In the genomic region with DNA sequence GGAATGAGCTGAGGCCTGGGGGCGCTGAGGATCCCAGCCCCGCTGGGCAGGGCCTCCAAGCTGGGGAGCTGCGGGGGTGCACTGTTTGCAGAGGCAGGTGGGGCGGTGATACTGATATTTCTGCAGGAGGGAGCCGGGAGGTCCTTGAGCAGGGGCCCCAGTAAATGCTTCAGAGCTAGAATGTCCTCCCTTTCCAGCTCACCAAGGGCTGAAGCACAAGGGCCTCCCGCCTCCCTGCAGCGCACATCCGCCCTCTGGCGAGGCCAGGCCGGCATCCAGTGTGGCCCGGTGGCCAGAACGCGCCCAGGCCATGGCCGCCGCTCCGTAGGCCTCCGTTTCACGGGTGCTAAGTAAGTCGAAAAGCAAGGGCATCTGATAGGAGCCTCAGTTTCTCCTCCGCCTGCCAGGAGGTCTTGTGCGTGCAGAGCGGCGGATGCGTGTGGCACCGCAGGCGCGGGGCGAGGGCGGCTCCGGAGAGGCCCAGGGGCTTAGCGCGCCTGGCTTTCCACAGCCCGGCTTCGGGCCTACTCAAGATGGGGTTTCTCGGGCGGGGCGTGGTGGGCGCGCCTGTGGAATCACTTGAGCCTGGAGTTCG, we compare ENCODE assay signal across 19 cellular contexts. TPM values are rescaled to one million over a fixed set of nuclear protein-coding genes. Genes with fewer than 3 reads are reported as not detected.
DNase-seq lines count a peak whose midpoint lies in the region; ATAC-seq, FAIRE-seq and TF ChIP-seq lines count a peak whose summit lies in the region.
"Had no signal": no experiment of that assay in that cellular context is flagged by ENCODE, and none has a peak within 500 bp of the region (broad histone marks: within the 10 kb centered on the region; RNA-seq: fewer than 3 reads in every experiment).

No MANE protein-coding gene starts in this region.

- H4K20me1 ChIP-seq in GM23338 (replicated peaks; ENCODE audit: insufficient read depth): no peaks in the 10 kb centered on the region

- H3K36me3 ChIP-seq in GM23338 (ENCODE audit: insufficient read depth) (no peaks in the 10 kb centered on the region), HUES6 (ENCODE audit: control insufficient read depth, insufficient read depth, low read length) (no peaks in the 10 kb centered on the region), endodermal cell (ENCODE audit: control insufficient read depth, insufficient read depth, low read length) (no peaks in the 10 kb centered on the region), left ventricle myocardium inferior (no peaks in the 10 kb centered on the region)

- H3K4me2 ChIP-seq in GM23338: no peak overlapping the region
- H3K4me2 ChIP-seq: A549 had no signal

- peaks cover 26% of the 10 kb centered on the region for H3K4me1 Mint-ChIP-seq in GM23338
- peaks cover 46% of the 10 kb centered on the region for H3K4me1 Mint-ChIP-seq in endodermal cell
- peaks cover 4% of the 10 kb centered on the region for H3K4me1 Mint-ChIP-seq in progenitor cell of endocrine pancreas (ENCODE audit: low read depth)
- H3K4me1 Mint-ChIP-seq: CD4-positive, alpha-beta memory T cell had no signal

- intact Hi-C loops in left ventricle myocardium inferior (cut with micrococcal nuclease): no loop called here

- H3K27ac ChIP-seq in GM23338 (ENCODE audit: low read depth): no peak overlapping the region
- 0 out of 2 replicates have a peak overlapping the region, but pooled peaks have one; percentile 44 for H3K27ac ChIP-seq in HUES6 (ENCODE audit: low read depth, low read length)
- no peak overlapping the region for H3K27ac ChIP-seq in endodermal cell (ENCODE audit: low read depth, low read length)
- no peak overlapping the region for H3K27ac ChIP-seq in left ventricle myocardium inferior (replicated peaks)
- H3K27ac ChIP-seq: A549 had no signal

- DNase-seq in GM23338 (ENCODE audit: low spot score) (peak; percentile 34), endodermal cell (peak; percentile 59), progenitor cell of endocrine pancreas (ENCODE audit: low spot score, unreplicated experiment) (no peak), RCC 7860 (ENCODE audit: low spot score) (no peak), SKM-1 treated with dmso at 0.1 percent for 144 hours (lab: John Stamatoyannopoulos, UW; ENCODE audit: unreplicated experiment) (no peak), NCI-H226 (no peak), left ventricle myocardium inferior (no peak)
- DNase-seq: 8988T; ACHN; C1 segment of cervical spinal cord; CD4-positive, alpha-beta memory T cell; COR-L47; DMS153; DND-41; HCEC 1CT had no signal

- ATAC-seq in GM23338: peak; percentile 69
- ATAC-seq: A549 had no signal

- H3K27me3 Mint-ChIP-seq in GM23338 (ENCODE audit: insufficient read depth, low read depth, poor library complexity) (no peaks in the 10 kb centered on the region), endodermal cell (ENCODE audit: insufficient read depth) (no peaks in the 10 kb centered on the region), progenitor cell of endocrine pancreas (no peaks in the 10 kb centered on the region)

- H3K4me3 ChIP-seq in GM23338 (no peak overlapping the region), HUES6 (ENCODE audit: low read depth, low read length) (no peak overlapping the region), endodermal cell (ENCODE audit: low read length) (no peak overlapping the region), left ventricle myocardium inferior (no peak overlapping the region)
- H3K4me3 ChIP-seq: A549 had no signal

- H3K9ac ChIP-seq in HUES6 (ENCODE audit: low read length) (no peak overlapping the region), endodermal cell (ENCODE audit: extremely low read depth, low read length, poor library complexity, severe bottlenecking) (no peak overlapping the region)

- no peaks in the 10 kb centered on the region for H3K9me2 ChIP-seq in GM23338 (ENCODE audit: insufficient read depth)

- H3K79me2 ChIP-seq in GM23338 (replicated peaks; ENCODE audit: insufficient read depth): no peaks in the 10 kb centered on the region

- H3K4me1 ChIP-seq in GM23338 (ENCODE audit: insufficient read depth) (peaks cover 18% of the 10 kb centered on the region; the same call in 1 of the 2 replicates), HUES6 (ENCODE audit: control insufficient read depth, insufficient read depth, low read length) (peaks cover 27% of the 10 kb centered on the region), endodermal cell (ENCODE audit: control insufficient read depth, insufficient read depth, low read length) (peaks cover 6% of the 10 kb centered on the region), left ventricle myocardium inferior (no peaks in the 10 kb centered on the region)
- H3K4me1 ChIP-seq: A549 had no signal

- WGBS in endodermal cell (ENCODE audit: insufficient coverage in 1 of 2, insufficient read length in 1 of 2), 2 experiments: 95 to 96% methylated on average over 21 to 40 of the region's 40 CpGs

- no peak overlapping the region for H2AFZ ChIP-seq in GM23338

- FAIRE-seq in RCC 7860 (lab: Jason Lieb, UNC): no peak
- FAIRE-seq: A549, G401.6, GM12892 had no signal

- H3K36me3 Mint-ChIP-seq in GM23338 (ENCODE audit: low read depth): no peaks in the 10 kb centered on the region
- H3K36me3 Mint-ChIP-seq in endodermal cell (ENCODE audit: low read depth): peaks cover 9% of the 10 kb centered on the region
- H3K36me3 Mint-ChIP-seq in progenitor cell of endocrine pancreas (ENCODE audit: insufficient read depth): no peaks in the 10 kb centered on the region
- H3K36me3 Mint-ChIP-seq: CD4-positive, alpha-beta memory T cell had no signal

- H3K9me3 Mint-ChIP-seq in GM23338: no peaks in the 10 kb centered on the region; the same call in 2 of the 3 replicates
- H3K9me3 Mint-ChIP-seq in endodermal cell: no peaks in the 10 kb centered on the region
- no peaks in the 10 kb centered on the region for H3K9me3 Mint-ChIP-seq in progenitor cell of endocrine pancreas (ENCODE audit: low read depth)

- H3K27me3 ChIP-seq in GM23338 (ENCODE audit: insufficient read depth) (no peaks in the 10 kb centered on the region), HUES6 (ENCODE audit: control insufficient read depth, insufficient read depth, low read length) (no peaks in the 10 kb centered on the region), endodermal cell (ENCODE audit: control insufficient read depth, insufficient read depth, low read length, poor library complexity, severe bottlenecking) (no peaks in the 10 kb centered on the region), left ventricle myocardium inferior (ENCODE audit: low read depth) (no peaks in the 10 kb centered on the region)

- H3K4me3 Mint-ChIP-seq in GM23338 (no peak overlapping the region), endodermal cell (no peak overlapping the region), progenitor cell of endocrine pancreas (ENCODE audit: low read depth) (no peak overlapping the region)
- H3K4me3 Mint-ChIP-seq: CD4-positive, alpha-beta memory T cell had no signal

- H3K9me3 ChIP-seq in HUES6 (ENCODE audit: control insufficient read depth, insufficient read depth, low read depth, low read length): no peaks in the 10 kb centered on the region
- peaks cover 17% of the 10 kb centered on the region for H3K9me3 ChIP-seq in endodermal cell (ENCODE audit: control insufficient read depth, low read length)
- H3K9me3 ChIP-seq in left ventricle myocardium inferior (replicated peaks): peaks cover 7% of the 10 kb centered on the region
- H3K9me3 ChIP-seq: A549 had no signal

- H3F3A ChIP-seq in GM23338 (replicated peaks; ENCODE audit: low read depth): no peaks in the 10 kb centered on the region; the same call in 1 of the 2 replicates

- H3K27ac Mint-ChIP-seq in GM23338: 0 out of 2 replicates have a peak overlapping the region, but pooled peaks have one; percentile 36
- H3K27ac Mint-ChIP-seq in endodermal cell: peak overlapping the region; percentile 28
- peak overlapping the region; percentile 25 for H3K27ac Mint-ChIP-seq in progenitor cell of endocrine pancreas
- H3K27ac Mint-ChIP-seq: CD4-positive, alpha-beta memory T cell had no signal

- peak in 1 of 2 experiments; percentile 39; a peak in 1 of 4 replicates for TF ChIP-seq CTCF in GM23338 (conservative IDR thresholded peaks at IDR 0.05; ENCODE audit: low read depth in 2 of 2)
- no peak for TF ChIP-seq CTCF in endodermal cell (conservative IDR thresholded peaks at IDR 0.05)
- TF ChIP-seq CTCF in progenitor cell of endocrine pancreas (IDR thresholded peaks at IDR 0.05; ENCODE audit: unreplicated experiment): no peak
- TF ChIP-seq CTCF in left ventricle myocardium inferior (IDR thresholded peaks at IDR 0.05; ENCODE audit: borderline replicate concordance): no peak

TF ChIP-seq in GM23338, 12 proteins besides CTCF, POLR2A, EP300 and RAD21 (continues in another document):
- TF ChIP-seq JUNB (IDR thresholded peaks at IDR 0.05; ENCODE audit: unreplicated experiment) (no peak), ZNF114 (CRISPR knock-in tag; IDR thresholded peaks at IDR 0.05) (no peak), EZH2 (IDR thresholded peaks at IDR 0.05; ENCODE audit: low read depth, unreplicated experiment) (no peak), POLR2AphosphoS5 (IDR thresholded peaks at IDR 0.05; ENCODE audit: low read depth) (no peak)
- TF ChIP-seq, protein P1, sequence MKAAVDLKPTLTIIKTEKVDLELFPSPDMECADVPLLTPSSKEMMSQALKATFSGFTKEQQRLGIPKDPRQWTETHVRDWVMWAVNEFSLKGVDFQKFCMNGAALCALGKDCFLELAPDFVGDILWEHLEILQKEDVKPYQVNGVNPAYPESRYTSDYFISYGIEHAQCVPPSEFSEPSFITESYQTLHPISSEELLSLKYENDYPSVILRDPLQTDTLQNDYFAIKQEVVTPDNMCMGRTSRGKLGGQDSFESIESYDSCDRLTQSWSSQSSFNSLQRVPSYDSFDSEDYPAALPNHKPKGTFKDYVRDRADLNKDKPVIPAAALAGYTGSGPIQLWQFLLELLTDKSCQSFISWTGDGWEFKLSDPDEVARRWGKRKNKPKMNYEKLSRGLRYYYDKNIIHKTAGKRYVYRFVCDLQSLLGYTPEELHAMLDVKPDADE (IDR thresholded peaks at IDR 0.05): no peak

RNA-seq across cellular contexts. Expression of a gene that starts 29.5 kb away (rescaled TPM):
- 47.4 and 52.1 TPM in 2 replicates for total RNA-seq in GM23338 (2014; rRNA removed; shearing (Covaris generic))
- polyA plus RNA-seq in GM23338 (2016; fragmentation: Nextera tagmentation; extraction: Ambion mirVana): 38.5 and 41.8 TPM in 2 replicates
- total RNA-seq in endodermal cell: 10 to 100 TPM; 35.3 to 35.8 TPM
- 37.6 TPM for polyA plus RNA-seq in endodermal cell (2013, experiment 1 of 2)
- polyA plus RNA-seq in endodermal cell (2013, experiment 2 of 2): 35.4 TPM
- 48.0 and 48.3 TPM in 2 replicates for total RNA-seq in progenitor cell of endocrine pancreas
- 30.4 TPM for total RNA-seq in left ventricle myocardium inferior

Comparison
In these comparisons a context has a peak if more than half of its experiments do, and no peak if none do; other contexts are left out.
1. DNase-seq: peak in GM23338 (single experiment) and endodermal cell (single experiment); none in progenitor cell of endocrine pancreas (single experiment), RCC 7860 (single experiment), SKM-1 treated with dmso at 0.1 percent for 144 hours (single experiment), NCI-H226 (single experiment) and left ventricle myocardium inferior (single experiment).
2. Peak in every context shown above with its lines, with median percentiles within 50 percentile points of each other: H3K27ac Mint-ChIP-seq.